8 cellular contexts compared by ENCODE assay signal in the genomic region with DNA sequence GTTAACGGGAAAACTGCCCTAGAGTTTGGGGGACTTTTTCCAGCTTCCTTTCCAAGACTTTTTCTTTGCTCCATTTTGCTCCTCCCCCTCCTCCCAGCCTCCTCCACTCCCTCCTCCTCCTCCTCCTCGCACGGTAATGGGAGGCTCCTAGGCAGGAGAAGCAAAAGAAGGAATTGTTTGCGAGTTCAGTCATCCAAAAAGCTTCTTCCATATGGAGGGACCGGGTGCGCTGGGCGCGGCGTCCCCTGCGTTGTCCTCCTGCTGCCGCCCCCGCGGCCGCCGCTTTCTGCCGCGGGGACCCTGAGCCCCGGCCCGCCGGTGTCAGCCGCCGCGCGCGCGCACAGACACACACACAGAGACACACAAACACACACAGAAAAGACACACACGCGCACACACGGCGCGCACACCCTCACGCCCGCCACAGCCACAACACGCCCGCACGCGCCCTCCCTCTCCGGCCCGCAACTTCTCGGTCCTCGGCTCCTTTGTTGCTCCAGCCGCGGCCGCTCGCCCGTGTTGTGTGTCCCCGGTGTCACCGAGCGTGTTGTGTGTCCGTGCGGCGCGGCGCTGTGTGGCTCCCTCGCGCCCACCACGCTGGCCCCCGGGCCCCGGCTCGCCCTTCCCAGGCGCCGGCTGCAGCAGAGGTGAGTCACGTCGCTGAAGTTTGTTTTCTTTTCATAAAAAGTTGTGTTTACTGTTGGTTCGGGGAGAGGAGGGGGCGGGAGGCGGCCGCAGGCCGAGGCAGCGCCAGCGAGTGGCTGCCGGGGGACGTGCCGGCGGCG. TPM values are rescaled to one million over a fixed set of nuclear protein-coding genes. Genes with fewer than 3 reads are reported as not detected.
DNase-seq lines count a peak whose midpoint lies in the region; ATAC-seq and TF ChIP-seq lines count a peak whose summit lies in the region.

A gene with protein sequence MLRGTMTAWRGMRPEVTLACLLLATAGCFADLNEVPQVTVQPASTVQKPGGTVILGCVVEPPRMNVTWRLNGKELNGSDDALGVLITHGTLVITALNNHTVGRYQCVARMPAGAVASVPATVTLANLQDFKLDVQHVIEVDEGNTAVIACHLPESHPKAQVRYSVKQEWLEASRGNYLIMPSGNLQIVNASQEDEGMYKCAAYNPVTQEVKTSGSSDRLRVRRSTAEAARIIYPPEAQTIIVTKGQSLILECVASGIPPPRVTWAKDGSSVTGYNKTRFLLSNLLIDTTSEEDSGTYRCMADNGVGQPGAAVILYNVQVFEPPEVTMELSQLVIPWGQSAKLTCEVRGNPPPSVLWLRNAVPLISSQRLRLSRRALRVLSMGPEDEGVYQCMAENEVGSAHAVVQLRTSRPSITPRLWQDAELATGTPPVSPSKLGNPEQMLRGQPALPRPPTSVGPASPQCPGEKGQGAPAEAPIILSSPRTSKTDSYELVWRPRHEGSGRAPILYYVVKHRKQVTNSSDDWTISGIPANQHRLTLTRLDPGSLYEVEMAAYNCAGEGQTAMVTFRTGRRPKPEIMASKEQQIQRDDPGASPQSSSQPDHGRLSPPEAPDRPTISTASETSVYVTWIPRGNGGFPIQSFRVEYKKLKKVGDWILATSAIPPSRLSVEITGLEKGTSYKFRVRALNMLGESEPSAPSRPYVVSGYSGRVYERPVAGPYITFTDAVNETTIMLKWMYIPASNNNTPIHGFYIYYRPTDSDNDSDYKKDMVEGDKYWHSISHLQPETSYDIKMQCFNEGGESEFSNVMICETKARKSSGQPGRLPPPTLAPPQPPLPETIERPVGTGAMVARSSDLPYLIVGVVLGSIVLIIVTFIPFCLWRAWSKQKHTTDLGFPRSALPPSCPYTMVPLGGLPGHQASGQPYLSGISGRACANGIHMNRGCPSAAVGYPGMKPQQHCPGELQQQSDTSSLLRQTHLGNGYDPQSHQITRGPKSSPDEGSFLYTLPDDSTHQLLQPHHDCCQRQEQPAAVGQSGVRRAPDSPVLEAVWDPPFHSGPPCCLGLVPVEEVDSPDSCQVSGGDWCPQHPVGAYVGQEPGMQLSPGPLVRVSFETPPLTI (plus strand): TSS at position 188 of the 785 bp plus-strand sequence. CDS start 38,246 bp downstream, outside the sequence.

- H3K4me3 Mint-ChIP-seq in activated CD4-positive, alpha-beta T cell treated with anti-CD3 and anti-CD28 coated beads for 36 hours: peak within 1 kb of the TSS; percentile 77
- peak within 1 kb of the TSS; percentile 90 for H3K4me3 Mint-ChIP-seq in chondrocyte (ENCODE audit: unreplicated experiment)
- peak within 1 kb of the TSS; percentile 81 for H3K4me3 Mint-ChIP-seq in stimulated activated memory B cell treated with anti-CD40 and anti-IgM and Interleukin-4, amounts not matched to agents 10 μg/mL and 1 μg/mL and 100 μg/mL, for 72 hours

- no peaks in the 10 kb centered on the region for H3K36me3 Mint-ChIP-seq in activated CD4-positive, alpha-beta T cell treated with anti-CD3 and anti-CD28 coated beads for 36 hours (ENCODE audit: low read depth)
- no peaks in the 10 kb centered on the region for H3K36me3 Mint-ChIP-seq in chondrocyte (ENCODE audit: low read depth)
- no peaks in the 10 kb centered on the region for H3K36me3 Mint-ChIP-seq in stimulated activated memory B cell treated with anti-CD40 and anti-IgM and Interleukin-4, amounts not matched to agents 10 μg/mL and 1 μg/mL and 100 μg/mL, for 72 hours

- peak; percentile 43 for DNase-seq in activated CD4-positive, alpha-beta T cell treated with anti-CD3 and anti-CD28 coated beads for 36 hours
- no peak for DNase-seq in activated CD4-positive, alpha-beta T cell treated with anti-CD3 and anti-CD28 coated beads for 4 hours
- DNase-seq in NCI-H446 (lab: John Stamatoyannopoulos, UW) (peak; percentile 51 to 77), chondrocyte (ENCODE audit: low spot score) (no peak), kidney tubule cell (ENCODE audit: low spot score) (peak; percentile 57)
- no peak for DNase-seq in activated CD4-positive, CD25-positive, alpha-beta regulatory T cell treated with anti-CD3 and anti-CD28 coated beads, Interleukin-2, amount 50 U/mL, for 72 hours

- peaks cover 13% of the 10 kb centered on the region for H3K4me1 Mint-ChIP-seq in activated CD4-positive, alpha-beta T cell treated with anti-CD3 and anti-CD28 coated beads for 36 hours
- peaks cover 25% of the 10 kb centered on the region for H3K4me1 Mint-ChIP-seq in chondrocyte (ENCODE audit: low read depth)
- peaks cover 17% of the 10 kb centered on the region for H3K4me1 Mint-ChIP-seq in stimulated activated memory B cell treated with anti-CD40 and anti-IgM and Interleukin-4, amounts not matched to agents 10 μg/mL and 1 μg/mL and 100 μg/mL, for 72 hours

- intact Hi-C loops in activated CD4-positive, alpha-beta T cell treated with anti-CD3 and anti-CD28 coated beads for 36 hours (cut with DNase I, micrococcal nuclease): no loop called here

- peak within 1 kb of the TSS; percentile 15 for H3K27ac Mint-ChIP-seq in activated CD4-positive, alpha-beta T cell treated with anti-CD3 and anti-CD28 coated beads for 36 hours
- peak within 1 kb of the TSS; percentile 75 for H3K27ac Mint-ChIP-seq in chondrocyte (ENCODE audit: unreplicated experiment)
- H3K27ac Mint-ChIP-seq in stimulated activated memory B cell treated with anti-CD40 and anti-IgM and Interleukin-4, amounts not matched to agents 10 μg/mL and 1 μg/mL and 100 μg/mL, for 72 hours: no peak within 1 kb of the TSS

- TF ChIP-seq CTCF in chondrocyte (IDR thresholded peaks at IDR 0.05): peak; percentile 35

- POLR2A ChIA-PET in activated CD4-positive, alpha-beta T cell treated with anti-CD3 and anti-CD28 coated beads for 36 hours (lab: Charles Lee): interaction anchor here (0.7 kb wide), 1 partner anchor 1172 kb away, joined by 5 read pairs; no protein-coding TSS in a partner anchor

- no peaks in the 10 kb centered on the region for H3K9me3 Mint-ChIP-seq in activated CD4-positive, alpha-beta T cell treated with anti-CD3 and anti-CD28 coated beads for 36 hours (ENCODE audit: low read depth)
- H3K9me3 Mint-ChIP-seq in chondrocyte (ENCODE audit: low read depth): no peaks in the 10 kb centered on the region
- no peaks in the 10 kb centered on the region for H3K9me3 Mint-ChIP-seq in stimulated activated memory B cell treated with anti-CD40 and anti-IgM and Interleukin-4, amounts not matched to agents 10 μg/mL and 1 μg/mL and 100 μg/mL, for 72 hours

- CTCF ChIA-PET in activated CD4-positive, alpha-beta T cell treated with anti-CD3 and anti-CD28 coated beads for 36 hours (lab: Charles Lee): interaction anchor here (1.3 kb wide), 1 partner anchor 115 kb away, joined by 5 read pairs; no protein-coding TSS in a partner anchor

- peak; percentile 47 for ATAC-seq in activated CD4-positive, alpha-beta T cell treated with anti-CD3 and anti-CD28 coated beads for 36 hours
- ATAC-seq in stimulated activated memory B cell treated with anti-CD40 and anti-IgM and Interleukin-4, amounts not matched to agents 10 μg/mL and 1 μg/mL and 100 μg/mL, for 72 hours: peak; percentile 14
- ATAC-seq in HG03097 (IDR thresholded peaks at IDR 0.05; ENCODE audit: low FRiP score, unreplicated experiment): no peak

- peaks cover 74% of the 10 kb centered on the region for H3K27me3 Mint-ChIP-seq in activated CD4-positive, alpha-beta T cell treated with anti-CD3 and anti-CD28 coated beads for 36 hours
- no peaks in the 10 kb centered on the region for H3K27me3 Mint-ChIP-seq in chondrocyte (ENCODE audit: low read depth)
- H3K27me3 Mint-ChIP-seq in stimulated activated memory B cell treated with anti-CD40 and anti-IgM and Interleukin-4, amounts not matched to agents 10 μg/mL and 1 μg/mL and 100 μg/mL, for 72 hours: peaks cover 81% of the 10 kb centered on the region

RNA-seq across cellular contexts. Expression of the gene that starts here (rescaled TPM):
- under 1 TPM; 0.40 to 0.43 TPM for total RNA-seq in activated CD4-positive, alpha-beta T cell treated with anti-CD3 and anti-CD28 coated beads for 36 hours
- total RNA-seq in chondrocyte: 7.3 to 11.3 TPM (median 8.6 TPM) in 3 replicates

Comparison
In these comparisons a context has a peak if more than half of its experiments do, and no peak if none do; other contexts are left out.
1. Peak in DNase-seq and ATAC-seq in activated CD4-positive, alpha-beta T cell treated with anti-CD3 and anti-CD28 coated beads for 36 hours; RNA of the gene not detected or under 1 TPM.
2. DNase-seq: peak in NCI-H446 (2 of 2) and kidney tubule cell (single experiment); none in activated CD4-positive, alpha-beta T cell treated with anti-CD3 and anti-CD28 coated beads for 4 hours (0 of 2), chondrocyte (single experiment) and activated CD4-positive, CD25-positive, alpha-beta regulatory T cell treated with anti-CD3 and anti-CD28 coated beads, Interleukin-2, amount 50 U/mL, for 72 hours (single experiment).
3. Peak in every context shown above with its lines, with median percentiles within 50 percentile points of each other: H3K4me3 Mint-ChIP-seq.